9 cellular contexts compared by ENCODE assay signal in the genomic region with DNA sequence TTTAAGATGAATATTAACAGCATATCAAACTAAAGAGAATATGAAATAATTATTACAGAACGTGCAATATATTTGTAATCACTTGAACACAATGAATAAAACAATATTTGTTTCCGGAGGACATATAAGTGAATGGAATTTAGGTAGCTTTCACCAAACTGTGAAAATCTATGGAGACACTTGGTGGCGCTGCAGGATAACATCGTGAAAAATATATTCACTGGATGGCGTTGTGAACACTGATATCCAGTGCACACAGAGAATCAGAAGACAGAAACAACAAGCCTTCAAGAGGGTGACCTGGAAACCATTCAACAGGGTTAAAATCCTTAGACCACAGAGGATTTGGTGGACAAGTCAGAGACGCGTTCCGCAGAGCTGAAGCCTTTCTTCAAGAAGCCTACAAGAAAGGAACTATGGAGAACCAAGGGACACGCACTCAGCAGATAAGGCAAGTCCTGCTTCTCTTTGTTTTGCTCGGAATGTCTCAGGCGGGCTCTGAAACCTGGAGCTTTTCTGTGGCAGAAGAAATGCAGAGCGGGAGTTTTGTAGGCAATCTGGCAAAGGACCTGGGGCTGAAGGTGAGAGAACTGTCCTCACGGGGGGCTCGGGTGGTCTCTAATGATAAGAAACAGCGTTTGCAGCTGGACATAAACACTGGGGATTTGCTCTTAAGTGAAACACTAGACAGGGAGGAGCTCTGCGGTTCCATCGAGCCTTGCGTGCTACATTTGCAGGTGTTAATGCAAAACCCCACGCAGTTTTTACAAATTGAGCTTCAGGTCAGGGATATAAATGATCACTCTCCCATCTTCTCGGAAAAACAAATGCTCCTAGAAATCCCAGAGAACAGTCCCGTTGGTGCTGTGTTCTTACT. TPM values are rescaled to one million over a fixed set of nuclear protein-coding genes. Genes with fewer than 3 reads are reported as not detected.
DNase-seq lines count a peak whose midpoint lies in the region; ATAC-seq and TF ChIP-seq lines count a peak whose summit lies in the region.
"Had no signal": no experiment of that assay in that cellular context is flagged by ENCODE, and none has a peak within 500 bp of the region (broad histone marks: within the 10 kb centered on the region; RNA-seq: fewer than 3 reads in every experiment).

A gene (plus strand): TSS at position 269 of the 877 bp plus-strand sequence. CDS start 148 bp downstream, at position 417.

- peak within 1 kb of the TSS in 1 of 2 donors; percentile 15 for H3K4me3 ChIP-seq in body of pancreas
- H3K4me3 ChIP-seq in psoas muscle, result peak within 1 kb of the TSS; percentile 29

- H3K36me3 ChIP-seq in body of pancreas (replicated peaks in 1 of 2; ENCODE audit: insufficient read depth in 1 of 2, low read depth in 2 of 2), result no peaks in the 10 kb centered on the region
- H3K36me3 ChIP-seq in psoas muscle (ENCODE audit: insufficient read depth in 1 of 2, low read depth in 1 of 2), result no peaks in the 10 kb centered on the region

- peaks cover 0 to 24% (median 0%) of the 10 kb centered on the region in 3 donors for H3K9me3 ChIP-seq in body of pancreas
- peaks cover 32% of the 10 kb centered on the region for H3K9me3 ChIP-seq in psoas muscle

- intact Hi-C loops in body of pancreas (cut with DNase I) (no loop called here), psoas muscle (cut with DNase I) (no loop called here)

- H3K4me1 ChIP-seq in body of pancreas (no peaks in the 10 kb centered on the region), psoas muscle (no peaks in the 10 kb centered on the region)

- no peaks in the 10 kb centered on the region for H3K27me3 ChIP-seq in body of pancreas
- peaks cover 0 to 4% (median 0%) of the 10 kb centered on the region in 3 donors for H3K27me3 ChIP-seq in psoas muscle (ENCODE audit: insufficient read depth in 3 of 3, low read length in 2 of 3)

- H3K27ac ChIP-seq in body of pancreas (peak within 1 kb of the TSS in 1 of 4 donors; percentile 47), psoas muscle (no peak within 1 kb of the TSS)

- whole genome bisulfite sequencing in body of pancreas, 2 donors, result 19 to 44% methylated on average over 21 of the region's 21 CpGs
- 22 to 33% (median 33%) methylated on average over 21 of the region's 21 CpGs for WGBS in psoas muscle, 3 donors

- peak; percentile 30 for ATAC-seq in body of pancreas
- ATAC-seq in psoas muscle, result peak in 1 of 4 donors; percentile 33
- ATAC-seq in esophagus mucosa, result no peak

- TF ChIP-seq POLR2A in body of pancreas (IDR thresholded peaks at IDR 0.05), result peak in 2 of 3 donors; percentile 17 to 32

- peak in 5 of 7 experiments; percentile 35 to 54 (median 50) for TF ChIP-seq CTCF in body of pancreas (IDR thresholded peaks at IDR 0.05)
- peak; percentile 24 for TF ChIP-seq CTCF in psoas muscle (IDR thresholded peaks at IDR 0.05)

- DNase-seq in H4 (ENCODE audit: low spot score) (peak; percentile 40), NCI-H2081 (lab: John Stamatoyannopoulos, UW) (peak; percentile 55 to 77), body of pancreas (peak; percentile 35 to 52 (median 43)), psoas muscle (no peak), NCI-H226 (no peak), amniotic stem cell (lab: John Stamatoyannopoulos, UW) (no peak)
- DNase-seq: activated B cell treated with CpG ODN at 0.5 μM for 24 hours had no signal

RNA-seq across cellular contexts. Expression of the gene that starts here (rescaled TPM):
- 4.5 and 5.6 TPM in 2 replicates for total RNA-seq in H4 (2014; rRNA removed; shearing (Covaris generic))
- 1 to 10 TPM; 4.4 to 4.9 TPM for total RNA-seq in body of pancreas
- 1 to 10 TPM in 2 of 4 donors, under 1 TPM in 2; 0.86 to 1.8 (median 1.1) TPM for total RNA-seq in psoas muscle
- under 1 TPM; 0.08 to 0.13 (median 0.13) TPM for polyA plus RNA-seq in psoas muscle
- 0.44 TPM for total RNA-seq in esophagus mucosa
- total RNA-seq: activated B cell treated with CpG ODN at 0.5 μM for 24 hours had no signal
- polyA plus RNA-seq: keratinocyte had no signal

Comparison
In these comparisons a context has a peak if more than half of its experiments do, and no peak if none do; other contexts are left out.
1. DNase-seq: peak in H4 (single experiment), NCI-H2081 (2 of 2) and body of pancreas (4 of 4); none in psoas muscle (0 of 2), NCI-H226 (single experiment) and amniotic stem cell (single experiment).